ENCODE assay signal across 1 cellular context in the genomic region with DNA sequence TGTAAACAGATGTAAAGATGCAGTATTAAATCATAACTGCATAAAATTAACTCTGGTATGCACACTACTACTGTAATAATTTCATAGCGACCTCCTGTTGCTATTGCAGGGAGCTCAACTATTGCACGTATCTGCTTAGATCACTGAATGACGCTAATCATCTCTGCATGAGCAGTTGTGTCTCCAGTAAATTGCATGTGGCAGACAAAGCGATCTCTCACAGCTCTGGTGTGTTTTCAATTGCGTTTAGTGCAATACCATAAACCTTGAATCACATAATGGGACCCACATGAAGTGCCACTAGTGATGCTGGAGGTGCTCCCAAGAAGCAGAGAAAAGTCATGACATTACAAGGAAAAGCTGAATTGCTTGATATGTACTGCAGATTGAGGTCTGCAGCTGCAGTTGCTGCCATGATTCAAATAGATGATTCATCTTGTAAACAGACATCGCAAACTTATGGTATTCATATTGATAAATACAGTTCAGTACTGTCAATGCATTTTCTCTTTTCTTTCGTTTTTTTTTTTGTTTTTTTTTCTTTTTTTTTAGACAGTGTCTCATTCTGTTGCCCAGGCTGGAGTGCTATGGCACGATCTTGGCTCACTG.
TF ChIP-seq lines count a peak whose summit lies in the region.

No MANE protein-coding gene starts in this region.

TF ChIP-seq in HepG2, 621 proteins besides CTCF, POLR2A, EP300 and RAD21 (continued from another document):
- no peak for TF ChIP-seq SP4 (CRISPR knock-in tag; IDR thresholded peaks at IDR 0.05)
- TF ChIP-seq TMF1 (CRISPR knock-in tag; IDR thresholded peaks at IDR 0.05; ENCODE audit: low read depth) = no peak
- TF ChIP-seq ZNF256 (CRISPR knock-in tag; conservative IDR thresholded peaks at IDR 0.05) = no peak
- no peak for TF ChIP-seq KDM5B (CRISPR knock-in tag; IDR thresholded peaks at IDR 0.05; ENCODE audit: borderline replicate concordance)
- TF ChIP-seq SIN3B (IDR thresholded peaks at IDR 0.05; ENCODE audit: low read length) = no peak
- TF ChIP-seq, protein P1, sequence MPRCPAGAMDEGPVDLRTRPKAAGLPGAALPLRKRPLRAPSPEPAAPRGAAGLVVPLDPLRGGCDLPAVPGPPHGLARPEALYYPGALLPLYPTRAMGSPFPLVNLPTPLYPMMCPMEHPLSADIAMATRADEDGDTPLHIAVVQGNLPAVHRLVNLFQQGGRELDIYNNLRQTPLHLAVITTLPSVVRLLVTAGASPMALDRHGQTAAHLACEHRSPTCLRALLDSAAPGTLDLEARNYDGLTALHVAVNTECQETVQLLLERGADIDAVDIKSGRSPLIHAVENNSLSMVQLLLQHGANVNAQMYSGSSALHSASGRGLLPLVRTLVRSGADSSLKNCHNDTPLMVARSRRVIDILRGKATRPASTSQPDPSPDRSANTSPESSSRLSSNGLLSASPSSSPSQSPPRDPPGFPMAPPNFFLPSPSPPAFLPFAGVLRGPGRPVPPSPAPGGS (CRISPR knock-in tag; IDR thresholded peaks at IDR 0.05) = no peak
- TF ChIP-seq SATB2 (CRISPR knock-in tag; IDR thresholded peaks at IDR 0.05) = no peak
- TF ChIP-seq CCAR2 (optimal IDR thresholded peaks at IDR 0.05; ENCODE audit: low read depth, low read length) = no peak
- no peak for TF ChIP-seq REPIN1 (CRISPR knock-in tag; IDR thresholded peaks at IDR 0.05; ENCODE audit: borderline replicate concordance, low read depth)
- TF ChIP-seq ZFP41 (CRISPR knock-in tag; IDR thresholded peaks at IDR 0.05; ENCODE audit: borderline replicate concordance) = no peak
- TF ChIP-seq SNAPC2 (CRISPR knock-in tag; IDR thresholded peaks at IDR 0.05) = no peak
- no peak for TF ChIP-seq FUBP1 (CRISPR knock-in tag; IDR thresholded peaks at IDR 0.05; ENCODE audit: borderline replicate concordance)
- TF ChIP-seq ZNF296 (CRISPR knock-in tag; conservative IDR thresholded peaks at IDR 0.05) = no peak
- no peak for TF ChIP-seq ATF5 (CRISPR knock-in tag; IDR thresholded peaks at IDR 0.05; ENCODE audit: low read depth)
- TF ChIP-seq ZNF75D (CRISPR knock-in tag; IDR thresholded peaks at IDR 0.05; ENCODE audit: borderline replicate concordance) = no peak
- no peak for TF ChIP-seq ZNF12 (CRISPR knock-in tag; IDR thresholded peaks at IDR 0.05)
